13 cellular contexts compared by ENCODE assay signal in genomic region chr14:73142216-73142615, GRCh38. TPM values are rescaled to one million over a fixed set of nuclear protein-coding genes. Genes with fewer than 3 reads are reported as not detected.
DNase-seq lines count a peak whose midpoint lies in the region; ATAC-seq and TF ChIP-seq lines count a peak whose summit lies in the region.
"Had no signal": no experiment of that assay in that cellular context is flagged by ENCODE, and none has a peak within 500 bp of the region (broad histone marks: within the 10 kb centered on the region; RNA-seq: fewer than 3 reads in every experiment).

No MANE protein-coding gene starts in this region.

- no peaks in the 10 kb centered on the region for H3K9me3 Mint-ChIP-seq in activated naive CD4-positive, alpha-beta T cell treated with anti-CD3 and anti-CD28 coated beads, Interleukin-2, amount 10 ng/mL, durations not matched to agents 7 days and 5 days
- H3K9me3 Mint-ChIP-seq in endodermal cell (peaks cover 2% of the 10 kb centered on the region), WTC11 (0 out of 2 replicates have a peak, but pooled peaks cover 4% of the 10 kb centered on the region)
- H3K9me3 Mint-ChIP-seq: dendritic cell treated with granulocyte-macrophage colony-stimulating factor and Interleukin-4, amounts not matched to agents 40 ng/mL and 50 ng/mL, for 4 days had no signal

- no TSS peak for BruUV-seq in IMR-90 (replicated peaks; lab: Mats Ljungman, UMichigan)

- no peak overlapping the region; the same call in 1 of the 2 replicates for H3K56ac ChIP-seq in IMR-90 (ENCODE audit: extremely low read depth, insufficient read depth, low read length)

- no peak overlapping the region for H3K9ac ChIP-seq in IMR-90 (ENCODE audit: low read depth, low read length)
- H3K9ac ChIP-seq in endodermal cell (ENCODE audit: extremely low read depth, low read length, poor library complexity, severe bottlenecking), result no peak overlapping the region

- in situ Hi-C loops in IMR-90 (cut with MboI; ENCODE audit: low sequenced_read_pairs), result no loop called here

- H2BK15ac ChIP-seq in IMR-90 (ENCODE audit: low read depth, low read length), result no peak overlapping the region

- H2BK20ac ChIP-seq in IMR-90 (ENCODE audit: low read depth, low read length), result no peak overlapping the region

- no peak overlapping the region for H3K4ac ChIP-seq in IMR-90 (ENCODE audit: low read depth, low read length)

- peaks cover 53% of the 10 kb centered on the region for H4K20me1 ChIP-seq in IMR-90 (ENCODE audit: insufficient read depth, low read length)

- no peak overlapping the region for H2AFZ ChIP-seq in IMR-90 (replicated peaks; ENCODE audit: low read length, poor library complexity)

- no peak overlapping the region for H2AK5ac ChIP-seq in IMR-90 (ENCODE audit: low read depth, low read length)

- no peaks in the 10 kb centered on the region for H3K27me3 ChIP-seq in IMR-90 (ENCODE audit: control insufficient read depth, insufficient read depth, low read length)
- H3K27me3 ChIP-seq in endodermal cell (ENCODE audit: control insufficient read depth, insufficient read depth, low read length, poor library complexity, severe bottlenecking), result no peaks in the 10 kb centered on the region

- peak overlapping the region; percentile 66 for H3K27ac Mint-ChIP-seq in activated naive CD4-positive, alpha-beta T cell treated with anti-CD3 and anti-CD28 coated beads, Interleukin-2, amount 10 ng/mL, durations not matched to agents 7 days and 5 days
- H3K27ac Mint-ChIP-seq in endodermal cell, result no peak overlapping the region
- H3K27ac Mint-ChIP-seq in WTC11, result no peak overlapping the region

- H4K8ac ChIP-seq in IMR-90 (ENCODE audit: low read depth in 2 of 2, low read length in 2 of 2), result no peak overlapping the region

- no peak overlapping the region for H4K91ac ChIP-seq in IMR-90 (ENCODE audit: insufficient read depth, low read depth, low read length)

- H3K9me3 ChIP-seq in IMR-90 (ENCODE audit: control insufficient read depth, insufficient read depth, low read length), result no peaks in the 10 kb centered on the region
- no peaks in the 10 kb centered on the region for H3K9me3 ChIP-seq in endodermal cell (ENCODE audit: control insufficient read depth, low read length)

- intact Hi-C loops in IMR-90 (cut with micrococcal nuclease), result no loop called here

- H3K4me3 ChIP-seq in IMR-90 (ENCODE audit: insufficient read depth, low read depth, low read length) (no peak overlapping the region), endodermal cell (ENCODE audit: low read length) (no peak overlapping the region)

- H2BK5ac ChIP-seq in IMR-90 (ENCODE audit: low read depth, low read length, poor library complexity, severe bottlenecking), result no peak overlapping the region

- H3K79me1 ChIP-seq in IMR-90 (ENCODE audit: low read depth in 1 of 2, low read length in 2 of 2), result peaks cover 10 to 70% of the 10 kb centered on the region in 2 experiments

- no peak overlapping the region for H3K4me3 Mint-ChIP-seq in activated naive CD4-positive, alpha-beta T cell treated with anti-CD3 and anti-CD28 coated beads, Interleukin-2, amount 10 ng/mL, durations not matched to agents 7 days and 5 days
- H3K4me3 Mint-ChIP-seq in endodermal cell (no peak overlapping the region), WTC11 (no peak overlapping the region)
- H3K4me3 Mint-ChIP-seq: dendritic cell treated with granulocyte-macrophage colony-stimulating factor and Interleukin-4, amounts not matched to agents 40 ng/mL and 50 ng/mL, for 4 days had no signal

- no peak for TF ChIP-seq RAD21 in IMR-90 (IDR thresholded peaks at IDR 0.05; ENCODE audit: low read length)

- H2BK120ac ChIP-seq in IMR-90 (ENCODE audit: low read depth, low read length), result no peak overlapping the region

- H3K27ac ChIP-seq in IMR-90 (ENCODE audit: insufficient read depth, low read length), result no peak overlapping the region
- peak overlapping the region; percentile 18 for H3K27ac ChIP-seq in endodermal cell (ENCODE audit: low read depth, low read length)
- H3K27ac ChIP-seq in temporal lobe (ENCODE audit: low read depth, low read length), result peak overlapping the region; percentile 99

- no peak for TF ChIP-seq POLR2A in IMR-90 (IDR thresholded peaks at IDR 0.05; ENCODE audit: low read depth, low read length)

- no peak overlapping the region for H3K18ac ChIP-seq in IMR-90 (ENCODE audit: low read depth, low read length)

- peaks cover 35% of the 10 kb centered on the region for H3K4me1 Mint-ChIP-seq in activated naive CD4-positive, alpha-beta T cell treated with anti-CD3 and anti-CD28 coated beads, Interleukin-2, amount 10 ng/mL, durations not matched to agents 7 days and 5 days
- H3K4me1 Mint-ChIP-seq in endodermal cell (peaks cover 22% of the 10 kb centered on the region), WTC11 (peaks cover 4% of the 10 kb centered on the region)

- H3K4me2 ChIP-seq in IMR-90 (ENCODE audit: low read depth, low read length), result no peak overlapping the region

- H3K27me3 Mint-ChIP-seq in activated naive CD4-positive, alpha-beta T cell treated with anti-CD3 and anti-CD28 coated beads, Interleukin-2, amount 10 ng/mL, durations not matched to agents 7 days and 5 days, result no peaks in the 10 kb centered on the region
- H3K27me3 Mint-ChIP-seq in endodermal cell (ENCODE audit: insufficient read depth), result no peaks in the 10 kb centered on the region
- H3K27me3 Mint-ChIP-seq in WTC11 (ENCODE audit: low read depth), result no peaks in the 10 kb centered on the region
- H3K27me3 Mint-ChIP-seq: dendritic cell treated with granulocyte-macrophage colony-stimulating factor and Interleukin-4, amounts not matched to agents 40 ng/mL and 50 ng/mL, for 4 days had no signal

- peaks cover 16% of the 10 kb centered on the region for H3K9me1 ChIP-seq in IMR-90 (ENCODE audit: insufficient read depth, low read length)

- WGBS in IMR-90 (ENCODE audit: extremely low coverage in 2 of 2, insufficient read length in 1 of 2), 2 experiments, result no CpG with 5 or more reads among the region's 2 CpGs
- WGBS in endodermal cell (ENCODE audit: insufficient coverage in 1 of 2, insufficient read length in 1 of 2), 2 experiments, result 80 to 100% methylated on average over 1 to 2 of the region's 2 CpGs

- no peak for DNase-seq in activated naive CD4-positive, alpha-beta T cell treated with anti-CD3 and anti-CD28 coated beads, Interleukin-2, amount 10 ng/mL, durations not matched to agents 7 days and 5 days
- no peak for DNase-seq in activated naive CD4-positive, alpha-beta T cell treated with anti-CD3 and anti-CD28 coated beads, Interleukin-2, amount 50 U/mL, for 16 hours
- DNase-seq in IMR-90 (no peak), endodermal cell (no peak), WTC11 (ENCODE audit: low spot score) (no peak), NCI-H524 (lab: John Stamatoyannopoulos, UW) (no peak), mucosa of gallbladder (ENCODE audit: low spot score) (no peak)
- DNase-seq: activated CD4-positive, alpha-beta T cell treated with anti-CD3 and anti-CD28 coated beads for 48 hours; DMS79; islet precursor cell; NCI-H2081 treated with DMSO at 0.1 percent for 48 hours had no signal

- no peaks in the 10 kb centered on the region for H3K36me3 ChIP-seq in IMR-90 (ENCODE audit: control insufficient read depth, insufficient read depth, low read length)
- peaks cover 11% of the 10 kb centered on the region for H3K36me3 ChIP-seq in endodermal cell (ENCODE audit: control insufficient read depth, insufficient read depth, low read length)

- H3K23ac ChIP-seq in IMR-90 (ENCODE audit: low read depth, low read length), result no peak overlapping the region

- dilution Hi-C loops in IMR-90 (cut with HindIII; ENCODE audit: low sequenced_read_pairs, unreplicated experiment), result no loop called here

- POLR2A ChIA-PET in IMR-90 (lab: Charles Lee; ENCODE audit: unreplicated experiment) (no interaction called here), WTC11 (lab: Charles Lee) (no interaction called here)

- TF ChIP-seq CTCF in IMR-90 (conservative IDR thresholded peaks at IDR 0.05; ENCODE audit: low read depth, low read length) (no peak), endodermal cell (conservative IDR thresholded peaks at IDR 0.05) (no peak), WTC11 (IDR thresholded peaks at IDR 0.05) (no peak)

- peaks cover 21% of the 10 kb centered on the region for H3K36me3 Mint-ChIP-seq in activated naive CD4-positive, alpha-beta T cell treated with anti-CD3 and anti-CD28 coated beads, Interleukin-2, amount 10 ng/mL, durations not matched to agents 7 days and 5 days
- peaks cover 14% of the 10 kb centered on the region for H3K36me3 Mint-ChIP-seq in endodermal cell (ENCODE audit: low read depth)
- H3K36me3 Mint-ChIP-seq in WTC11, result peaks cover 5% of the 10 kb centered on the region

- 0 out of 2 replicates have a peak overlapping the region, but pooled peaks have one; percentile 40 for H3K14ac ChIP-seq in IMR-90 (replicated peaks; ENCODE audit: low read depth, low read length)

- CTCF ChIA-PET in activated naive CD4-positive, alpha-beta T cell treated with anti-CD3 and anti-CD28 coated beads, Interleukin-2, amount 10 ng/mL, durations not matched to agents 7 days and 5 days (lab: Charles Lee), result no interaction called here
- CTCF ChIA-PET in IMR-90 (lab: Yijun Ruan, JAX) (no interaction called here), WTC11 (lab: Charles Lee) (interaction anchor here (1.5 kb wide), 1 partner anchor 90 kb away, joined by 3 read pairs; no protein-coding TSS in a partner anchor)

- no peak overlapping the region for H4K5ac ChIP-seq in IMR-90 (ENCODE audit: low read depth, low read length)

- H3K4me1 ChIP-seq in IMR-90 (ENCODE audit: control insufficient read depth, insufficient read depth, low read length) (peaks cover 11% of the 10 kb centered on the region), endodermal cell (ENCODE audit: control insufficient read depth, insufficient read depth, low read length) (peaks cover 6% of the 10 kb centered on the region)

- ATAC-seq in IMR-90 (ENCODE audit: low read depth), result no peak
- ATAC-seq in WTC11, result no peak

- H2AK9ac ChIP-seq in IMR-90 (replicated peaks; ENCODE audit: low read depth, low read length, poor library complexity), result no peak overlapping the region

TF ChIP-seq in IMR-90, 13 proteins besides CTCF, POLR2A, EP300 and RAD21 (continues in another document):
- TF ChIP-seq SMC3 (IDR thresholded peaks at IDR 0.05; ENCODE audit: low read depth, low read length) (no peak), MXI1 (IDR thresholded peaks at IDR 0.05; ENCODE audit: borderline replicate concordance, low read depth, low read length) (no peak), NFE2L2 (IDR thresholded peaks at IDR 0.05; ENCODE audit: low read depth, low read length) (no peak)

RNA-seq across cellular contexts. Expression of gene PSEN1, which starts 5.9 kb away (rescaled TPM):
- total RNA-seq in IMR-90 (2012; rRNA removed), result 62.7 and 66.4 TPM in 2 replicates
- 11.7 and 14.8 TPM in 2 replicates for polyA plus RNA-seq in IMR-90 (2012; rRNA removed)
- polyA plus RNA-seq in IMR-90 (2012; cell fraction: cytosol; rRNA removed), result 6.3 and 13.4 TPM in 2 replicates
- polyA plus RNA-seq in IMR-90 (2012; cell fraction: nucleus; rRNA removed; ENCODE audit: low replicate concordance), result 4.9 and 18.8 TPM in 2 replicates
- 10 to 100 TPM; 45.7 to 49.9 TPM for total RNA-seq in endodermal cell
- 55.6 TPM for polyA plus RNA-seq in endodermal cell (2013, experiment 1 of 2)
- polyA plus RNA-seq in endodermal cell (2013, experiment 2 of 2), result 59.7 TPM
- 52.9 TPM for total RNA-seq in temporal lobe
- total RNA-seq in WTC11 (2021), result 26.6 to 31.6 TPM (median 27.2 TPM) in 3 replicates
- 91.9 TPM for total RNA-seq in mucosa of gallbladder
